Comparison of ENCODE assay signal across 11 cellular contexts in the genomic region with DNA sequence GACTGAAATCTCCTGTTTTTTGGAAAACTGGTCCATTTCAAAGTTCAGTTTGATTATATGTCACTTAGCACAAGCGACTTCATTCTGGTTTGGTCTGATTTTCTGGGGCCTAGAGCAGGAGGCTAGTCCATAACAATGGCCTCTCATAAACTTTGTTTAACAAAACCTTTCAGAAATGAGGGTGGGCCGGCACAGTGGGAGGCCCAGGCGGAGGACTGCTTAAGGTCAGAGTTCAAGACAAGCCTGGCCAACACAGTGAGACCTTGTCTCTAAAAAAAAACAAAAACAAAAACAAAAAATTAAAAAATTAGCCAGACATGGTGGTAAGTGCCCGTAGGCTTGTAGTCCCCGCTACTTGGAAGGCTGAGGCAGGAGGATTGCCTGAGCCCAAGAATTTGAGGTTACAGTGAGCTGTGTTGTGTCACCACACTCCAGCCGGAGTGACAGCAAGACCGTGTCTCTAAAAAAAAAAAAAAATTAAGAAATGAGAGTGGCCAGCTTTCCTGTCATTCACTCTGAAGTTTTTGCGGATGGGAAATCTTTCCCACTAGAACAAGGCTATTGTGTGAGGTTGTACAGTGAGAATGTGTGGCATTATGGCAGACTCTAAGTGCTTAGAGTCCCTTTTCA. TPM values are rescaled to one million over a fixed set of nuclear protein-coding genes. Genes with fewer than 3 reads are reported as not detected.
DNase-seq lines count a peak whose midpoint lies in the region; ATAC-seq, FAIRE-seq and TF ChIP-seq lines count a peak whose summit lies in the region.
"Had no signal": no experiment of that assay in that cellular context is flagged by ENCODE, and none has a peak within 500 bp of the region (broad histone marks: within the 10 kb centered on the region; RNA-seq: fewer than 3 reads in every experiment).

No MANE protein-coding gene starts in this region.

- H3K4me3 Mint-ChIP-seq in GM23338 = no peak overlapping the region
- peak overlapping the region; percentile 76 for H3K4me3 Mint-ChIP-seq in activated naive CD8-positive, alpha-beta T cell treated with anti-CD3 and anti-CD28 coated beads, Interleukin-2, amount 10 ng/mL, durations not matched to agents 7 days and 5 days
- H3K4me3 Mint-ChIP-seq in natural killer cell = peak overlapping the region; percentile 100

- POLR2A ChIA-PET in activated naive CD8-positive, alpha-beta T cell treated with anti-CD3 and anti-CD28 coated beads, Interleukin-2, amount 10 ng/mL, durations not matched to agents 7 days and 5 days (lab: Charles Lee) = interaction anchor here (0.6 to 8.7 kb wide), 5 partner anchors 9 to 105 kb away, joined by 3 to 252 read pairs (median 11); no protein-coding TSS in a partner anchor

- intact Hi-C loops in natural killer cell (cut with micrococcal nuclease) = no loop called here

- H3F3A ChIP-seq in GM23338 (replicated peaks; ENCODE audit: low read depth) = no peaks in the 10 kb centered on the region

- peak; percentile 84 for ATAC-seq in GM23338
- ATAC-seq in activated naive CD8-positive, alpha-beta T cell treated with anti-CD3 and anti-CD28 coated beads, Interleukin-2, amount 10 ng/mL, durations not matched to agents 7 days and 5 days (ENCODE audit: low read depth) = no peak
- no peak for ATAC-seq in natural killer cell
- no peak for ATAC-seq in GM21381 (IDR thresholded peaks at IDR 0.05; ENCODE audit: unreplicated experiment)
- ATAC-seq: sciatic nerve had no signal

- H3K4me2 ChIP-seq in GM23338 (peak overlapping the region; percentile 23), KMS-11 (peak overlapping the region; percentile 42; the same call in 1 of the 2 replicates)

- H3K9me2 ChIP-seq in GM23338 (ENCODE audit: insufficient read depth) = no peaks in the 10 kb centered on the region

- TF ChIP-seq CTCF in GM23338 (conservative IDR thresholded peaks at IDR 0.05; ENCODE audit: low read depth in 2 of 2) (no peak), KMS-11 (conservative IDR thresholded peaks at IDR 0.05; ENCODE audit: low read depth, low read length) (no peak), natural killer cell (IDR thresholded peaks at IDR 0.05) (no peak)

- no peak overlapping the region for H2AFZ ChIP-seq in GM23338
- no peak overlapping the region for H2AFZ ChIP-seq in KMS-11 (ENCODE audit: low read depth)

- H4K20me1 ChIP-seq in GM23338 (replicated peaks; ENCODE audit: insufficient read depth) (no peaks in the 10 kb centered on the region), KMS-11 (ENCODE audit: insufficient read depth) (no peaks in the 10 kb centered on the region)

- H3K36me3 ChIP-seq in GM23338 (ENCODE audit: insufficient read depth) = no peaks in the 10 kb centered on the region
- H3K36me3 ChIP-seq in KMS-11 (ENCODE audit: insufficient read depth) = no peaks in the 10 kb centered on the region
- H3K36me3 ChIP-seq: esophagus muscularis mucosa had no signal

- H3K9me3 Mint-ChIP-seq in GM23338 (no peaks in the 10 kb centered on the region), natural killer cell (no peaks in the 10 kb centered on the region)
- no peaks in the 10 kb centered on the region for H3K9me3 Mint-ChIP-seq in activated naive CD8-positive, alpha-beta T cell treated with anti-CD3 and anti-CD28 coated beads, Interleukin-2, amount 10 ng/mL, durations not matched to agents 7 days and 5 days

- H3K4me1 Mint-ChIP-seq in GM23338 (peaks cover 18% of the 10 kb centered on the region), natural killer cell (peaks cover 49 to 53% of the 10 kb centered on the region in 2 donors)
- peaks cover 29% of the 10 kb centered on the region for H3K4me1 Mint-ChIP-seq in activated naive CD8-positive, alpha-beta T cell treated with anti-CD3 and anti-CD28 coated beads, Interleukin-2, amount 10 ng/mL, durations not matched to agents 7 days and 5 days

- H3K36me3 Mint-ChIP-seq in GM23338 (ENCODE audit: low read depth) = no peaks in the 10 kb centered on the region
- H3K36me3 Mint-ChIP-seq in activated naive CD8-positive, alpha-beta T cell treated with anti-CD3 and anti-CD28 coated beads, Interleukin-2, amount 10 ng/mL, durations not matched to agents 7 days and 5 days = peaks cover 29% of the 10 kb centered on the region
- H3K36me3 Mint-ChIP-seq in natural killer cell = peaks cover 14% of the 10 kb centered on the region

- no peaks in the 10 kb centered on the region for H3K79me2 ChIP-seq in GM23338 (replicated peaks; ENCODE audit: insufficient read depth)
- no peaks in the 10 kb centered on the region for H3K79me2 ChIP-seq in KMS-11 (ENCODE audit: insufficient read depth, low read depth)

- FAIRE-seq in HTR-8/SVneo (lab: Jason Lieb, UNC) = no peak

- no peak overlapping the region for H3K4me3 ChIP-seq in GM23338
- no peak overlapping the region for H3K4me3 ChIP-seq in KMS-11 (IDR thresholded peaks at IDR 0.05; ENCODE audit: insufficient read depth, low read depth, low read length)
- H3K4me3 ChIP-seq: esophagus muscularis mucosa had no signal

- no peaks in the 10 kb centered on the region for H3K27me3 ChIP-seq in GM23338 (ENCODE audit: insufficient read depth)
- H3K27me3 ChIP-seq in KMS-11 (ENCODE audit: insufficient read depth, low read depth) = no peaks in the 10 kb centered on the region
- H3K27me3 ChIP-seq: esophagus muscularis mucosa had no signal

- no peak overlapping the region for H3K9ac ChIP-seq in KMS-11

- H3K27ac Mint-ChIP-seq in GM23338 (no peak overlapping the region; the same call in 1 of the 2 replicates), natural killer cell (peak overlapping the region; percentile 96 to 98)
- H3K27ac Mint-ChIP-seq in activated naive CD8-positive, alpha-beta T cell treated with anti-CD3 and anti-CD28 coated beads, Interleukin-2, amount 10 ng/mL, durations not matched to agents 7 days and 5 days = peak overlapping the region; percentile 85

- H3K27ac ChIP-seq in GM23338 (ENCODE audit: low read depth) (0 out of 2 replicates have a peak overlapping the region, but pooled peaks have one; percentile 4), KMS-11 (no peak overlapping the region)
- H3K27ac ChIP-seq: esophagus muscularis mucosa had no signal

- DNase-seq in GM23338 (ENCODE audit: low spot score) (peak; percentile 60), natural killer cell (no peak), HTR-8/SVneo (ENCODE audit: insufficient read length, low spot score) (no peak)
- DNase-seq in activated naive CD8-positive, alpha-beta T cell treated with anti-CD3 and anti-CD28 coated beads, Interleukin-2, amount 10 ng/mL, durations not matched to agents 7 days and 5 days = no peak
- DNase-seq in stimulated activated CD4-positive, alpha-beta T cell treated with anti-CD3 and anti-CD28 coated beads, Interleukin-2, amount 100 ng/mL, for 24 hours = no peak
- DNase-seq: cerebellar nuclear complex, midbrain had no signal

- H3K4me1 ChIP-seq in GM23338 (ENCODE audit: insufficient read depth) (peaks cover 17% of the 10 kb centered on the region), KMS-11 (ENCODE audit: low read depth, poor library complexity, severe bottlenecking) (peaks cover 34% of the 10 kb centered on the region)

- H3K27me3 Mint-ChIP-seq in GM23338 (ENCODE audit: insufficient read depth, low read depth, poor library complexity) (no peaks in the 10 kb centered on the region), natural killer cell (ENCODE audit: low read depth in 2 of 2) (no peaks in the 10 kb centered on the region)
- H3K27me3 Mint-ChIP-seq in activated naive CD8-positive, alpha-beta T cell treated with anti-CD3 and anti-CD28 coated beads, Interleukin-2, amount 10 ng/mL, durations not matched to agents 7 days and 5 days = no peaks in the 10 kb centered on the region

TF ChIP-seq in GM23338, 12 proteins besides CTCF, POLR2A, EP300 and RAD21 (continues in another document):
- no peak for TF ChIP-seq EZH2phosphoT487 (IDR thresholded peaks at IDR 0.05; ENCODE audit: unreplicated experiment)
- no peak for TF ChIP-seq STAT1 (IDR thresholded peaks at IDR 0.05; ENCODE audit: unreplicated experiment)

RNA-seq across cellular contexts. Expression of a gene that starts 1.2 kb away (rescaled TPM):
- 0.83 and 1.9 TPM in 2 replicates for total RNA-seq in GM23338 (2014; rRNA removed; shearing (Covaris generic))
- polyA plus RNA-seq in GM23338 (2016; fragmentation: Nextera tagmentation; extraction: Ambion mirVana) = 1.2 and 1.6 TPM in 2 replicates
- 100 to 1,000 TPM; 305 to 314 TPM for total RNA-seq in activated naive CD8-positive, alpha-beta T cell treated with anti-CD3 and anti-CD28 coated beads, Interleukin-2, amount 10 ng/mL, durations not matched to agents 7 days and 5 days
- total RNA-seq in natural killer cell = 100 to 1,000 TPM; 684 to 889 (median 821) TPM

Comparison
In these comparisons a context has a peak if more than half of its experiments do, and no peak if none do; other contexts are left out.
1. RNA of a gene that starts 1.2 kb away (total RNA-seq): 684 to 889 TPM in natural killer cell and 305 to 314 TPM in activated naive CD8-positive, alpha-beta T cell treated with anti-CD3 and anti-CD28 coated beads, Interleukin-2, amount 10 ng/mL, durations not matched to agents 7 days and 5 days; 0.83 to 1.9 TPM in GM23338; every median in the first group is over 100 times any median in the second.